In the genomic region with DNA sequence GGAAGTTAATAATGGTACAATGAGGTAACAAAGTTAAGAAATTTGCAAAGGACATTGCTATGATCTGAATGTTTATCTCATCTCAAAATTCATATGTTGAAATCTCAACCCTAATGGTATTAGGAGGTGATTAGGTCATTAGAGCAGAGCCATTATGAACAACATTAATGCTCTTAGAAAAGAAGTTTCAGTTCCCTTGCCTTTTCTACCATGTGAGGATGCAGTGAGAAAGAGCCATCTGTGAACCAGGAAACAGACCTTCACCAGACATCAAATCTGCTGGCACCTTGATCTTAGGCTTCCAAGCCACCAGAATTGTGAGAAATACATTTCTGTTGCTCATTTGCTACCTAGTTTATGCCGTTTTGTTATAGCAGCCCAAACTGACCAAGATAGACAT, we compare ENCODE assay signal across 17 cellular contexts.
DNase-seq lines count a peak whose midpoint lies in the region; ATAC-seq and TF ChIP-seq lines count a peak whose summit lies in the region.
"Had no signal": no experiment of that assay in that cellular context is flagged by ENCODE, and none has a peak within 500 bp of the region (broad histone marks: within the 10 kb centered on the region; RNA-seq: fewer than 3 reads in every experiment).

No MANE protein-coding gene starts in this region.

- H3K9me3 ChIP-seq in OCI-LY3 (ENCODE audit: insufficient read depth, low read length), result no peaks in the 10 kb centered on the region
- H3K9me3 ChIP-seq: BLaER1 treated with 17β-estradiol and CSF1 and Interleukin-3, amounts not matched to agents 10 nM and 100 nM had no signal

- peaks cover 5% of the 10 kb centered on the region; the same call in 1 of the 2 replicates for H3K4me1 ChIP-seq in OCI-LY3 (ENCODE audit: low read length)
- H3K4me1 ChIP-seq: BLaER1 treated with 17β-estradiol and CSF1 and Interleukin-3, amounts not matched to agents 10 nM and 100 nM had no signal

- H3K36me3 ChIP-seq in OCI-LY3 (replicated peaks; ENCODE audit: low read depth, low read length), result no peaks in the 10 kb centered on the region
- H3K36me3 ChIP-seq: BLaER1 treated with 17β-estradiol and CSF1 and Interleukin-3, amounts not matched to agents 10 nM and 100 nM had no signal

- 0 out of 2 replicates have a peak overlapping the region, but pooled peaks have one; percentile 32 for H2AFZ ChIP-seq in OCI-LY3 (ENCODE audit: low read depth, low read length)

- H3K4me2 ChIP-seq in OCI-LY3 (ENCODE audit: low read length), result no peak overlapping the region
- H3K4me2 ChIP-seq: BLaER1 treated with 17β-estradiol and CSF1 and Interleukin-3, amounts not matched to agents 10 nM and 100 nM had no signal

- no peak overlapping the region for H3K27ac ChIP-seq in OCI-LY3 (ENCODE audit: low read length)
- H3K27ac ChIP-seq: BLaER1 treated with 17β-estradiol and CSF1 and Interleukin-3, amounts not matched to agents 10 nM and 100 nM had no signal

- no peaks in the 10 kb centered on the region for H3K27me3 ChIP-seq in OCI-LY3 (ENCODE audit: low read depth, low read length)
- H3K27me3 ChIP-seq: BLaER1 treated with 17β-estradiol and CSF1 and Interleukin-3, amounts not matched to agents 10 nM and 100 nM had no signal

- TF ChIP-seq CTCF in GM12865 (IDR thresholded peaks at IDR 0.05; ENCODE audit: insufficient read depth, low read depth, low read length, missing control alignments) (no peak), OCI-LY3 (IDR thresholded peaks at IDR 0.05; ENCODE audit: low read depth, low read length) (no peak)

- ATAC-seq in GM21786 (IDR thresholded peaks at IDR 0.05; ENCODE audit: unreplicated experiment) (peak; percentile 52), HG03039 (IDR thresholded peaks at IDR 0.05; ENCODE audit: unreplicated experiment) (no peak), HG02973 (IDR thresholded peaks at IDR 0.05; ENCODE audit: unreplicated experiment) (no peak), GM18858 (IDR thresholded peaks at IDR 0.05; ENCODE audit: unreplicated experiment) (no peak)

- H3K4me3 ChIP-seq in GM12865 (ENCODE audit: low read depth, low read length), result no peak overlapping the region
- H3K4me3 ChIP-seq in OCI-LY3 (ENCODE audit: low read length), result no peak overlapping the region
- H3K4me3 ChIP-seq: BLaER1 treated with 17β-estradiol and CSF1 and Interleukin-3, amounts not matched to agents 10 nM and 100 nM had no signal

- no peak overlapping the region for H3K9ac ChIP-seq in OCI-LY3 (ENCODE audit: low read length)
- H3K9ac ChIP-seq: BLaER1 treated with 17β-estradiol and CSF1 and Interleukin-3, amounts not matched to agents 10 nM and 100 nM had no signal

- DNase-seq in GM12865 (ENCODE audit: low read depth) (peak; percentile 3), SHP77 treated with DMSO at 0.1 percent for 48 hours (lab: John Stamatoyannopoulos, UW) (no peak)
- DNase-seq: ACHN; Calu3; CD4-positive, alpha-beta T cell; DMS 273 treated with DMSO at 0.1 percent for 48 hours; HCEC 1CT; HFFc6; IMR-90; Kasumi-1; KBM-7 had no signal

- H4K20me1 ChIP-seq in OCI-LY3 (ENCODE audit: insufficient read depth, low read length), result no peaks in the 10 kb centered on the region
- H4K20me1 ChIP-seq: BLaER1 treated with 17β-estradiol and CSF1 and Interleukin-3, amounts not matched to agents 10 nM and 100 nM had no signal

- H3K79me2 ChIP-seq in OCI-LY3 (ENCODE audit: low read length), result no peaks in the 10 kb centered on the region
